Comparison of ENCODE assay signal across 21 cellular contexts in genomic region chr1:151961795-151962194, GRCh38. TPM values are rescaled to one million over a fixed set of nuclear protein-coding genes. Genes with fewer than 3 reads are reported as not detected.
A peak's percentile ranks its signal among the peaks of the same experiment; 100 is the strongest.
DNase-seq lines count a peak whose midpoint lies in the region; ATAC-seq and TF ChIP-seq lines count a peak whose summit lies in the region.
"Had no signal": no experiment of that assay in that cellular context is flagged by ENCODE, and none has a peak within 500 bp of the region (broad histone marks: within the 10 kb centered on the region; RNA-seq: fewer than 3 reads in every experiment).

No MANE protein-coding gene starts in this region.

- no peaks in the 10 kb centered on the region for H3K27me3 ChIP-seq in Panc1 (ENCODE audit: control insufficient read depth, insufficient read depth, low read length)
- H3K27me3 ChIP-seq in lower lobe of right lung (ENCODE audit: low read depth): no peaks in the 10 kb centered on the region
- H3K27me3 ChIP-seq in stomach: no peaks in the 10 kb centered on the region
- H3K27me3 ChIP-seq: SJCRH30 had no signal

- in situ Hi-C loops in Panc1 (cut with HindIII; ENCODE audit: low pct_unique_long_range_greater_than_20kb, low sequenced_read_pairs): no loop called here

- no peak for TF ChIP-seq POLR2A in stomach (IDR thresholded peaks at IDR 0.05)

- CTCF ChIA-PET in Panc1 (lab: Charles Lee): no interaction called here

- H3K27me3 Mint-ChIP-seq in activated T-cell treated with anti-CD3 and anti-CD28 coated beads, Interleukin-2, amount 50 U/mL, for 72 hours (ENCODE audit: low read depth): no peaks in the 10 kb centered on the region

- 23 to 50% (median 35%) methylated on average over 4 of the region's 4 CpGs for WGBS in stomach, 5 donors

- POLR2A ChIA-PET in Panc1 (lab: Charles Lee): no interaction called here

- no peaks in the 10 kb centered on the region for H3K4me1 Mint-ChIP-seq in activated T-cell treated with anti-CD3 and anti-CD28 coated beads, Interleukin-2, amount 50 U/mL, for 72 hours (ENCODE audit: low read depth)

- H3K36me3 ChIP-seq in Panc1 (ENCODE audit: control insufficient read depth, insufficient read depth, low read length) (no peaks in the 10 kb centered on the region), lower lobe of right lung (no peaks in the 10 kb centered on the region), stomach (no peaks in the 10 kb centered on the region)
- H3K36me3 ChIP-seq: SJCRH30 had no signal

- no peak for TF ChIP-seq EP300 in stomach (IDR thresholded peaks at IDR 0.05)

- intact Hi-C loops in Panc1 (cut with micrococcal nuclease; ENCODE audit: unreplicated experiment): no loop called here
- intact Hi-C loops in lower lobe of right lung (cut with DNase I): no loop called here
- intact Hi-C loops in stomach (cut with DNase I; ENCODE audit: low total_unique reads): no loop called here

- no peak for TF ChIP-seq CTCF in Panc1 (IDR thresholded peaks at IDR 0.05)
- no peak for TF ChIP-seq CTCF in lower lobe of right lung (IDR thresholded peaks at IDR 0.05)
- TF ChIP-seq CTCF in stomach (IDR thresholded peaks at IDR 0.05): no peak

- no peaks in the 10 kb centered on the region for H3K9me3 Mint-ChIP-seq in activated T-cell treated with anti-CD3 and anti-CD28 coated beads, Interleukin-2, amount 50 U/mL, for 72 hours
- H3K9me3 Mint-ChIP-seq: CD14-positive monocyte had no signal

- H3K27ac ChIP-seq in Panc1 (ENCODE audit: low read length) (peak overlapping the region; percentile 56), lower lobe of right lung (peak overlapping the region; percentile 57), stomach (peak overlapping the region in 4 of 5 donors; percentile 21 to 79 (median 64))
- H3K27ac ChIP-seq: SJCRH30 had no signal

- H3K4me1 ChIP-seq in Panc1 (ENCODE audit: control insufficient read depth, insufficient read depth, low read length): no peaks in the 10 kb centered on the region
- peaks cover 44% of the 10 kb centered on the region for H3K4me1 ChIP-seq in lower lobe of right lung
- H3K4me1 ChIP-seq in stomach: peaks cover 0 to 39% (median 11%) of the 10 kb centered on the region in 4 donors
- H3K4me1 ChIP-seq: Caco-2, SJCRH30 had no signal

- no peak for DNase-seq in Panc1 (ENCODE audit: low read depth, low spot score)
- DNase-seq in dermis blood vessel endothelial cell: peak; percentile 48
- DNase-seq in lower lobe of right lung: no peak
- DNase-seq in stomach: no peak
- no peak for DNase-seq in activated T-cell treated with anti-CD3 and anti-CD28 coated beads, Interleukin-2, amount 50 U/mL, for 72 hours
- DNase-seq: ACHN, AML-193, Caco-2, DMS53, HCEC 1CT, MV-4-11, NCI-H1417, NCI-H187 treated with DMSO at 0.1 percent for 48 hours, NCI-H446, NCI-H69, RPMI8226, SJCRH30 had no signal

- BruUV-seq in Panc1 (replicated peaks; lab: Mats Ljungman, UMichigan): no TSS peak

- H3K4me3 ChIP-seq in Panc1 (ENCODE audit: low read depth in 2 of 2, low read length in 2 of 2) (no peak overlapping the region), lower lobe of right lung (no peak overlapping the region), stomach (no peak overlapping the region)
- H3K4me3 ChIP-seq: K562, SJCRH30 had no signal

- H3K27ac Mint-ChIP-seq in activated T-cell treated with anti-CD3 and anti-CD28 coated beads, Interleukin-2, amount 50 U/mL, for 72 hours: no peak overlapping the region
- H3K27ac Mint-ChIP-seq: CD14-positive monocyte had no signal

- no peaks in the 10 kb centered on the region for H3K36me3 Mint-ChIP-seq in activated T-cell treated with anti-CD3 and anti-CD28 coated beads, Interleukin-2, amount 50 U/mL, for 72 hours (ENCODE audit: insufficient read depth in 2 of 2)

- no peak overlapping the region for H3K4me3 Mint-ChIP-seq in activated T-cell treated with anti-CD3 and anti-CD28 coated beads, Interleukin-2, amount 50 U/mL, for 72 hours
- H3K4me3 Mint-ChIP-seq: CD14-positive monocyte had no signal

- H3K9me3 ChIP-seq in Panc1 (ENCODE audit: control insufficient read depth, insufficient read depth, low read depth, low read length) (no peaks in the 10 kb centered on the region), lower lobe of right lung (no peaks in the 10 kb centered on the region), stomach (no peaks in the 10 kb centered on the region)
- H3K9me3 ChIP-seq: Caco-2, SJCRH30 had no signal

- ATAC-seq in Panc1: no peak
- peak; percentile 39 to 59 for ATAC-seq in lower lobe of right lung
- ATAC-seq in activated T-cell treated with anti-CD3 and anti-CD28 coated beads, Interleukin-2, amount 50 U/mL, for 72 hours (replicated peaks in 1 of 2): no peak
- ATAC-seq in HG03520 (IDR thresholded peaks at IDR 0.05; ENCODE audit: unreplicated experiment): no peak
- ATAC-seq in GM18519 (IDR thresholded peaks at IDR 0.05; ENCODE audit: low FRiP score, unreplicated experiment): no peak
- ATAC-seq: K562 had no signal

RNA-seq across cellular contexts. Expression of gene S100A10, which starts 31.9 kb away (rescaled TPM):
- total RNA-seq in Panc1 (2021; ENCODE audit: unreplicated experiment) (1,621 TPM), dermis blood vessel endothelial cell (148 and 239 TPM in 2 replicates), lower lobe of right lung (602 TPM), stomach (100 to 1,000 TPM in 2 of 5 donors, 10 to 100 TPM in 2, 1 to 10 TPM in 1; 6.4 to 308 (median 53.9) TPM)
- 1,294 TPM for polyA plus RNA-seq in Panc1 (2012; ENCODE audit: insufficient read length)
- polyA plus RNA-seq in stomach: 100 to 1,000 TPM; 220 to 830 (median 399) TPM
- 100 to 1,000 TPM in 1 of 2 donors, 10 to 100 TPM in 1; 76.6 to 138 TPM for total RNA-seq in activated T-cell treated with anti-CD3 and anti-CD28 coated beads, Interleukin-2, amount 50 U/mL, for 72 hours

RNA-seq across cellular contexts. Expression of gene THEM4, which starts 52.5 kb away (rescaled TPM):
- total RNA-seq in Panc1 (2021; ENCODE audit: unreplicated experiment): 21.8 TPM
- 12.4 TPM for polyA plus RNA-seq in Panc1 (2012; ENCODE audit: insufficient read length)
- total RNA-seq in dermis blood vessel endothelial cell: 5.1 and 12.1 TPM in 2 replicates
- 15.0 TPM for total RNA-seq in lower lobe of right lung
- 10 to 100 TPM in 3 of 5 donors, 1 to 10 TPM in 1, under 1 TPM in 1; 0.89 to 48.4 (median 11.6) TPM for total RNA-seq in stomach
- 10 to 100 TPM in 2 of 3 donors, 1 to 10 TPM in 1; 9.0 to 11.2 (median 11.0) TPM for polyA plus RNA-seq in stomach
- total RNA-seq in activated T-cell treated with anti-CD3 and anti-CD28 coated beads, Interleukin-2, amount 50 U/mL, for 72 hours: 10 to 100 TPM; 40.5 to 41.5 TPM

Comparison
In these comparisons a context has a peak if more than half of its experiments do, and no peak if none do; other contexts are left out.
1. ATAC-seq: peak in lower lobe of right lung (2 of 2); none in Panc1 (single experiment), activated T-cell treated with anti-CD3 and anti-CD28 coated beads, Interleukin-2, amount 50 U/mL, for 72 hours (0 of 2), HG03520 (single experiment) and GM18519 (single experiment).
2. Peak in every context shown above with its lines, with median percentiles within 50 percentile points of each other: H3K27ac ChIP-seq.